Comparison of ENCODE assay signal across 28 cellular contexts in genomic region chr13:67125681-67126080, GRCh38.
"Had no signal": no experiment of that assay in that cellular context is flagged by ENCODE, and none has a peak within 500 bp of the region (broad histone marks: within the 10 kb centered on the region; RNA-seq: fewer than 3 reads in every experiment).

No MANE protein-coding gene starts in this region.

- H3K4me2 ChIP-seq: hepatocyte had no signal

- H3K27me3 ChIP-seq: colonic mucosa, esophagus muscularis mucosa, foreskin keratinocyte, gastrocnemius medialis, gastroesophageal sphincter, heart left ventricle, heart right ventricle, hepatocyte had no signal

- H2AFZ ChIP-seq: hepatocyte had no signal

- H3K4me3 ChIP-seq: colonic mucosa, coronary artery, esophagus muscularis mucosa, esophagus squamous epithelium, gastrocnemius medialis, gastroesophageal sphincter, heart left ventricle, heart right ventricle, hepatocyte had no signal

- FAIRE-seq: colon, endometrium, endothelial cell of umbilical vein, frontal cortex had no signal

- DNase-seq: colonic mucosa; cortex of kidney; dermis blood vessel endothelial cell; effector CD4-positive, alpha-beta T cell; effector CD8-positive, alpha-beta T cell; effector memory CD4-positive, alpha-beta T cell; effector memory CD8-positive, alpha-beta T cell; endodermal cell; erythroblast; esophagus squamous epithelium; foreskin fibroblast; foreskin keratinocyte; foreskin melanocyte; gastrocnemius medialis; glutamatergic neuron; head of caudate nucleus; heart left ventricle; heart right ventricle had no signal

- ATAC-seq: effector memory CD8-positive, alpha-beta T cell; esophagus mucosa; foreskin keratinocyte; gastrocnemius medialis; gastroesophageal sphincter; heart left ventricle; heart right ventricle had no signal

- H3K36me3 ChIP-seq: colonic mucosa, esophagus muscularis mucosa, esophagus squamous epithelium, gastrocnemius medialis, gastroesophageal sphincter, heart left ventricle, heart right ventricle had no signal

- H3K27ac ChIP-seq: colonic mucosa, coronary artery, epithelial cell of prostate, esophagus muscularis mucosa, esophagus squamous epithelium, foreskin keratinocyte, gastrocnemius medialis, gastroesophageal sphincter, heart left ventricle, heart right ventricle, hepatocyte had no signal

- H3K9me3 ChIP-seq: colonic mucosa, esophagus muscularis mucosa, esophagus squamous epithelium, gastrocnemius medialis, gastroesophageal sphincter, heart left ventricle, heart right ventricle had no signal

- H3K79me2 ChIP-seq: hepatocyte had no signal

- H3K4me1 ChIP-seq: colonic mucosa, gastrocnemius medialis had no signal
